In genomic region chr10:114343623-114344306, GRCh38 we compare ENCODE assay signal across 15 cellular contexts.
A peak's percentile ranks its signal among the peaks of the same experiment; 100 is the strongest.
DNase-seq lines count a peak whose midpoint lies in the region; ATAC-seq and TF ChIP-seq lines count a peak whose summit lies in the region.
"Had no signal": no experiment of that assay in that cellular context is flagged by ENCODE, and none has a peak within 500 bp of the region (broad histone marks: within the 10 kb centered on the region; RNA-seq: fewer than 3 reads in every experiment).

No MANE protein-coding gene starts in this region.

- H3K27me3 ChIP-seq in thoracic aorta (replicated peaks; ENCODE audit: insufficient read depth) (no peaks in the 10 kb centered on the region), body of pancreas (no peaks in the 10 kb centered on the region)

- ATAC-seq in thoracic aorta (ENCODE audit: insufficient number of reproducible peaks, low FRiP score, low read depth) (no peak), body of pancreas (no peak), GM19467 (IDR thresholded peaks at IDR 0.05; ENCODE audit: unreplicated experiment) (no peak)
- no peak for ATAC-seq in activated CD4-positive, alpha-beta T cell treated with anti-CD3 and anti-CD28 coated beads for 36 hours

- H3K4me1 Mint-ChIP-seq in activated CD4-positive, alpha-beta T cell treated with anti-CD3 and anti-CD28 coated beads for 36 hours = no peaks in the 10 kb centered on the region
- H3K4me1 Mint-ChIP-seq: CD14-positive monocyte had no signal

- no peaks in the 10 kb centered on the region for H3K9me3 Mint-ChIP-seq in activated CD4-positive, alpha-beta T cell treated with anti-CD3 and anti-CD28 coated beads for 36 hours (ENCODE audit: low read depth)
- H3K9me3 Mint-ChIP-seq: CD14-positive monocyte had no signal

- H3K36me3 Mint-ChIP-seq in activated CD4-positive, alpha-beta T cell treated with anti-CD3 and anti-CD28 coated beads for 36 hours (ENCODE audit: low read depth) = no peaks in the 10 kb centered on the region
- H3K36me3 Mint-ChIP-seq: CD14-positive monocyte had no signal

- H3K36me3 ChIP-seq in thoracic aorta (no peaks in the 10 kb centered on the region), body of pancreas (replicated peaks in 1 of 2; ENCODE audit: insufficient read depth in 1 of 2, low read depth in 2 of 2) (no peaks in the 10 kb centered on the region)
- H3K36me3 ChIP-seq: prostate gland had no signal

- no peak overlapping the region for H3K4me3 Mint-ChIP-seq in activated CD4-positive, alpha-beta T cell treated with anti-CD3 and anti-CD28 coated beads for 36 hours
- H3K4me3 Mint-ChIP-seq: CD14-positive monocyte had no signal

- 69 to 74% methylated on average over 8 of the region's 8 CpGs for whole genome bisulfite sequencing in body of pancreas, 2 donors

- H3K4me3 ChIP-seq in thoracic aorta = no peak overlapping the region
- H3K4me3 ChIP-seq in body of pancreas = no peak overlapping the region
- H3K4me3 ChIP-seq: prostate gland had no signal

- TF ChIP-seq CTCF in VCaP (conservative IDR thresholded peaks at IDR 0.05) (no peak), thoracic aorta (IDR thresholded peaks at IDR 0.05) (no peak), body of pancreas (IDR thresholded peaks at IDR 0.05) (no peak)

- no peaks in the 10 kb centered on the region for H3K27me3 Mint-ChIP-seq in activated CD4-positive, alpha-beta T cell treated with anti-CD3 and anti-CD28 coated beads for 36 hours

- intact Hi-C loops in body of pancreas (cut with DNase I) = no loop called here
- intact Hi-C loops in activated CD4-positive, alpha-beta T cell treated with anti-CD3 and anti-CD28 coated beads for 36 hours (cut with DNase I, micrococcal nuclease) = no loop called here

- H3K27ac ChIP-seq in VCaP = peak overlapping the region; percentile 25; the same call in 1 of the 2 replicates
- H3K27ac ChIP-seq in thoracic aorta = peak overlapping the region; percentile 40 to 63
- no peak overlapping the region for H3K27ac ChIP-seq in body of pancreas
- H3K27ac ChIP-seq: prostate gland had no signal

- H3K9me3 ChIP-seq in thoracic aorta = no peaks in the 10 kb centered on the region
- no peaks in the 10 kb centered on the region for H3K9me3 ChIP-seq in body of pancreas
- H3K9me3 ChIP-seq: prostate gland had no signal

- H3K4me1 ChIP-seq in thoracic aorta (ENCODE audit: control insufficient read depth in 1 of 2, low read depth in 2 of 2) (peaks cover 3 to 15% of the 10 kb centered on the region in 2 donors), body of pancreas (no peaks in the 10 kb centered on the region)

- DNase-seq in NCI-H1092 treated with DMSO at 0.1 percent for 48 hours (lab: John Stamatoyannopoulos, UW) (peak; percentile 80), lung microvascular endothelial cell (ENCODE audit: low read depth in 2 of 2) (peak; percentile 20 to 30), thoracic aorta (ENCODE audit: low spot score) (no peak), body of pancreas (no peak)
- no peak for DNase-seq in activated CD4-positive, alpha-beta T cell treated with anti-CD3 and anti-CD28 coated beads for 36 hours
- DNase-seq: activated CD4-positive, alpha-beta T cell treated with anti-CD3 and anti-CD28 coated beads, Interleukin-2, amount 50 U/mL, for 48 hours; amniotic stem cell; NCI-H82; SIG-M5; stimulated activated CD4-positive, alpha-beta T cell treated with anti-CD3 and anti-CD28 coated beads, Interleukin-2, amount 100 ng/mL, for 24 hours; T1000 had no signal

- POLR2A ChIA-PET in activated CD4-positive, alpha-beta T cell treated with anti-CD3 and anti-CD28 coated beads for 36 hours (lab: Charles Lee) = no interaction called here

- no peak overlapping the region for H3K27ac Mint-ChIP-seq in activated CD4-positive, alpha-beta T cell treated with anti-CD3 and anti-CD28 coated beads for 36 hours
- H3K27ac Mint-ChIP-seq: CD14-positive monocyte had no signal

- no peak for TF ChIP-seq POLR2A in body of pancreas (IDR thresholded peaks at IDR 0.05)

- CTCF ChIA-PET in activated CD4-positive, alpha-beta T cell treated with anti-CD3 and anti-CD28 coated beads for 36 hours (lab: Charles Lee) = interaction anchor here (0.7 to 2.4 kb wide), 3 partner anchors 32 to 115 kb away, joined by 3 to 5 read pairs (median 5); no protein-coding TSS in a partner anchor

Comparison
In these comparisons a context has a peak if more than half of its experiments do, and no peak if none do; other contexts are left out.
1. DNase-seq: peak in NCI-H1092 treated with DMSO at 0.1 percent for 48 hours (single experiment) and lung microvascular endothelial cell (2 of 2); none in thoracic aorta (single experiment), body of pancreas (0 of 4) and activated CD4-positive, alpha-beta T cell treated with anti-CD3 and anti-CD28 coated beads for 36 hours (single experiment).
2. H3K27ac ChIP-seq: peak in VCaP (single experiment) and thoracic aorta (2 of 2); none in body of pancreas (0 of 4).